In genomic region chr16:48101069-48101674, GRCh38 we compare ENCODE assay signal across 1 cellular context.
TF ChIP-seq lines count a peak whose summit lies in the region.

No MANE protein-coding gene starts in this region.

TF ChIP-seq in GM12878, 131 proteins besides CTCF, POLR2A, EP300 and RAD21 (continued from another document):
- TF ChIP-seq BCL3 (IDR thresholded peaks at IDR 0.05; ENCODE audit: borderline replicate concordance, insufficient read depth, low read depth, low read length, poor library complexity, severe bottlenecking) (peak; percentile 99), NBN (IDR thresholded peaks at IDR 0.05) (peak; percentile 80), CREB1 (IDR thresholded peaks at IDR 0.05; ENCODE audit: low read depth) (0 out of 2 replicates have a peak, but pooled peaks have one; percentile 24), JUND (IDR thresholded peaks at IDR 0.05; ENCODE audit: low read depth, low read length) (peak; percentile 84), GABPA (IDR thresholded peaks at IDR 0.05; ENCODE audit: low read depth) (no peak), DPF2 (IDR thresholded peaks at IDR 0.05) (peak; percentile 96), LARP7 (IDR thresholded peaks at IDR 0.05) (peak; percentile 58; the same call in 1 of the 2 replicates), TCF12 (IDR thresholded peaks at IDR 0.05; ENCODE audit: low read depth, low read length) (peak; percentile 94), TCF3 (IDR thresholded peaks at IDR 0.05; ENCODE audit: borderline replicate concordance, insufficient read depth, low read depth, low read length) (0 out of 2 replicates have a peak, but pooled peaks have one; percentile 62), NFIC (IDR thresholded peaks at IDR 0.05; ENCODE audit: low read depth, low read length) (peak; percentile 69), FOS (IDR thresholded peaks at IDR 0.05; ENCODE audit: borderline replicate concordance, extremely low read depth, insufficient read length) (no peak), MTA2 (IDR thresholded peaks at IDR 0.05; ENCODE audit: low read depth) (peak; percentile 89), FOXM1 (IDR thresholded peaks at IDR 0.05; ENCODE audit: low read depth, low read length) (peak; percentile 81), SREBF1 (IDR thresholded peaks at IDR 0.05; ENCODE audit: low read length) (0 out of 2 replicates have a peak, but pooled peaks have one; percentile 28), BMI1 (IDR thresholded peaks at IDR 0.05; ENCODE audit: borderline replicate concordance) (peak; percentile 45; the same call in 1 of the 2 replicates), EED (IDR thresholded peaks at IDR 0.05; ENCODE audit: low read depth) (peak; percentile 64), MTA3 (IDR thresholded peaks at IDR 0.05; ENCODE audit: borderline replicate concordance, low read length) (peak; percentile 50; the same call in 1 of the 2 replicates), ATF7 (IDR thresholded peaks at IDR 0.05; ENCODE audit: low read depth) (peak; percentile 74), CBX5 (IDR thresholded peaks at IDR 0.05; ENCODE audit: low read depth) (0 out of 2 replicates have a peak, but pooled peaks have one; percentile 43), ELK1 (IDR thresholded peaks at IDR 0.05; ENCODE audit: low read depth, low read length) (no peak), KLF5 (IDR thresholded peaks at IDR 0.05; ENCODE audit: partially characterized antibody) (no peak), GATAD2B (conservative IDR thresholded peaks at IDR 0.05; ENCODE audit: low read depth) (peak; percentile 100), NFXL1 (IDR thresholded peaks at IDR 0.05; ENCODE audit: borderline replicate concordance) (no peak), MEF2B (IDR thresholded peaks at IDR 0.05; ENCODE audit: partially characterized antibody, poor library complexity, severe bottlenecking) (peak; percentile 91), JUNB (IDR thresholded peaks at IDR 0.05) (peak; percentile 90), YBX1 (IDR thresholded peaks at IDR 0.05) (no peak), MEF2A (IDR thresholded peaks at IDR 0.05; ENCODE audit: insufficient read depth, low read depth, low read length) (no peak), BHLHE40 (IDR thresholded peaks at IDR 0.05; ENCODE audit: borderline replicate concordance in 1 of 2, low read depth in 2 of 2, low read length in 1 of 2) (peak; percentile 66 to 73), HDGF (IDR thresholded peaks at IDR 0.05) (peak; percentile 1; the same call in 1 of the 2 replicates)
- TF ChIP-seq, protein P1, sequence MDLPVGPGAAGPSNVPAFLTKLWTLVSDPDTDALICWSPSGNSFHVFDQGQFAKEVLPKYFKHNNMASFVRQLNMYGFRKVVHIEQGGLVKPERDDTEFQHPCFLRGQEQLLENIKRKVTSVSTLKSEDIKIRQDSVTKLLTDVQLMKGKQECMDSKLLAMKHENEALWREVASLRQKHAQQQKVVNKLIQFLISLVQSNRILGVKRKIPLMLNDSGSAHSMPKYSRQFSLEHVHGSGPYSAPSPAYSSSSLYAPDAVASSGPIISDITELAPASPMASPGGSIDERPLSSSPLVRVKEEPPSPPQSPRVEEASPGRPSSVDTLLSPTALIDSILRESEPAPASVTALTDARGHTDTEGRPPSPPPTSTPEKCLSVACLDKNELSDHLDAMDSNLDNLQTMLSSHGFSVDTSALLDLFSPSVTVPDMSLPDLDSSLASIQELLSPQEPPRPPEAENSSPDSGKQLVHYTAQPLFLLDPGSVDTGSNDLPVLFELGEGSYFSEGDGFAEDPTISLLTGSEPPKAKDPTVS (IDR thresholded peaks at IDR 0.05; ENCODE audit: low read depth, low read length): 0 out of 2 replicates have a peak, but pooled peaks have one; percentile 31
- TF ChIP-seq, protein P2, sequence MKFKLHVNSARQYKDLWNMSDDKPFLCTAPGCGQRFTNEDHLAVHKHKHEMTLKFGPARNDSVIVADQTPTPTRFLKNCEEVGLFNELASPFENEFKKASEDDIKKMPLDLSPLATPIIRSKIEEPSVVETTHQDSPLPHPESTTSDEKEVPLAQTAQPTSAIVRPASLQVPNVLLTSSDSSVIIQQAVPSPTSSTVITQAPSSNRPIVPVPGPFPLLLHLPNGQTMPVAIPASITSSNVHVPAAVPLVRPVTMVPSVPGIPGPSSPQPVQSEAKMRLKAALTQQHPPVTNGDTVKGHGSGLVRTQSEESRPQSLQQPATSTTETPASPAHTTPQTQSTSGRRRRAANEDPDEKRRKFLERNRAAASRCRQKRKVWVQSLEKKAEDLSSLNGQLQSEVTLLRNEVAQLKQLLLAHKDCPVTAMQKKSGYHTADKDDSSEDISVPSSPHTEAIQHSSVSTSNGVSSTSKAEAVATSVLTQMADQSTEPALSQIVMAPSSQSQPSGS (IDR thresholded peaks at IDR 0.05; ENCODE audit: low read length): peak; percentile 91
- TF ChIP-seq, protein P3, sequence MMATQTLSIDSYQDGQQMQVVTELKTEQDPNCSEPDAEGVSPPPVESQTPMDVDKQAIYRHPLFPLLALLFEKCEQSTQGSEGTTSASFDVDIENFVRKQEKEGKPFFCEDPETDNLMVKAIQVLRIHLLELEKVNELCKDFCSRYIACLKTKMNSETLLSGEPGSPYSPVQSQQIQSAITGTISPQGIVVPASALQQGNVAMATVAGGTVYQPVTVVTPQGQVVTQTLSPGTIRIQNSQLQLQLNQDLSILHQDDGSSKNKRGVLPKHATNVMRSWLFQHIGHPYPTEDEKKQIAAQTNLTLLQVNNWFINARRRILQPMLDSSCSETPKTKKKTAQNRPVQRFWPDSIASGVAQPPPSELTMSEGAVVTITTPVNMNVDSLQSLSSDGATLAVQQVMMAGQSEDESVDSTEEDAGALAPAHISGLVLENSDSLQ (IDR thresholded peaks at IDR 0.05): no peak
TF ChIP-seq in GM12878: peak in this region for 54.
